12 cellular contexts compared by ENCODE assay signal in the genomic region with DNA sequence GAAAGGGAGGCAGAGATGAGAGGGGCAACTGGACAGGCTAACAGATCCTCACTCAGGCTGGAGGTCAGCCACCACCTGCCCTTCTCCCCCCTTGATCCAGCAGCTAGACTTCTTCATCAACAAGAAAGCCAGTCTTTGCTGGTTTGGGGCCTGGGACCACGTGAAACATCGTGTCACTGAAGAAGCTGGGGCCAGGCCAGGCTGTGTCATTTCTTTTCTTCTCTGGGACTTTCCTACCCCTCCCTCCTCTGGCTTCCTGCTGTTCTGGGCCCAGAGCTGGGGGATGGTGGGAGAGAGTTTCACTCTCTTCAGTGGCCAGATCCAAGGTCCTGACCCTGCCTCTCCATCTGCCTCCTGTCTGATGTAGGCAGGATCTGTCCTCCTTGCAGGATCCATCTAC. TPM values are rescaled to one million over a fixed set of nuclear protein-coding genes. Genes with fewer than 3 reads are reported as not detected.
DNase-seq lines count a peak whose midpoint lies in the region; ATAC-seq, FAIRE-seq and TF ChIP-seq lines count a peak whose summit lies in the region.
"Had no signal": no experiment of that assay in that cellular context is flagged by ENCODE, and none has a peak within 500 bp of the region (broad histone marks: within the 10 kb centered on the region; RNA-seq: fewer than 3 reads in every experiment).

No MANE protein-coding gene starts in this region.

- H4K20me1 ChIP-seq in HepG2 (ENCODE audit: insufficient read depth, low read length), result no peaks in the 10 kb centered on the region

- CTCF ChIA-PET in HepG2 (lab: Yijun Ruan, JAX; ENCODE audit: low intra/inter-chr PET ratio, low total read pairs), result interaction anchor here (1.2 kb wide), 1 partner anchor 16 kb away, joined by 3 read pairs; no protein-coding TSS in a partner anchor

- no peaks in the 10 kb centered on the region for H3K79me2 ChIP-seq in HepG2 (ENCODE audit: insufficient read depth, low read length)

- no peak for FAIRE-seq in HepG2 (lab: Jason Lieb, UNC)

- H3K36me3 ChIP-seq in right lobe of liver (no peaks in the 10 kb centered on the region), HepG2 (replicated peaks in 1 of 2; ENCODE audit: control insufficient read depth in 1 of 2, insufficient read depth in 2 of 2, low read length in 2 of 2) (no peaks in the 10 kb centered on the region), uterus (no peaks in the 10 kb centered on the region)

- H3K4me1 ChIP-seq in right lobe of liver, result no peaks in the 10 kb centered on the region
- H3K4me1 ChIP-seq in HepG2 (ENCODE audit: insufficient read depth, low read length), result no peaks in the 10 kb centered on the region
- H3K4me1 ChIP-seq in uterus, result no peaks in the 10 kb centered on the region

- H3K4me2 ChIP-seq in HepG2 (ENCODE audit: low read depth, low read length), result no peak overlapping the region

- H3K27ac ChIP-seq in right lobe of liver (no peak overlapping the region), HepG2 (ENCODE audit: extremely low read length, insufficient read depth, low read length) (no peak overlapping the region), substantia nigra (ENCODE audit: low read depth, low read length, poor library complexity, severe bottlenecking) (no peak overlapping the region), uterus (no peak overlapping the region)

- POLR2A ChIA-PET in HepG2 (lab: Yijun Ruan, JAX), result no interaction called here

- TF ChIP-seq CTCF in right lobe of liver (IDR thresholded peaks at IDR 0.05) (no peak), HepG2 (CRISPR knock-in tag; IDR thresholded peaks at IDR 0.05) (no peak), fibroblast of pulmonary artery (IDR thresholded peaks at IDR 0.05; ENCODE audit: low read length, missing control alignments) (no peak), uterus (IDR thresholded peaks at IDR 0.05) (no peak)

- intact Hi-C loops in right lobe of liver (cut with DNase I) (no loop called here), HepG2 (cut with micrococcal nuclease; ENCODE audit: unreplicated experiment) (no loop called here), uterus (cut with DNase I; ENCODE audit: low total_unique reads) (no loop called here)

- TF ChIP-seq POLR2A in right lobe of liver (IDR thresholded peaks at IDR 0.05), result no peak
- no peak for TF ChIP-seq POLR2A in HepG2 (IDR thresholded peaks at IDR 0.05; ENCODE audit: insufficient read depth in 1 of 2, low read depth in 2 of 2, low read length in 2 of 2)
- TF ChIP-seq POLR2A in uterus (IDR thresholded peaks at IDR 0.05), result no peak

- H3K9ac ChIP-seq in HepG2 (ENCODE audit: insufficient read depth, low read depth, low read length), result no peak overlapping the region

- H3K9me3 ChIP-seq in right lobe of liver, result no peaks in the 10 kb centered on the region
- H3K9me3 ChIP-seq in HepG2 (ENCODE audit: low read length), result no peaks in the 10 kb centered on the region
- no peaks in the 10 kb centered on the region for H3K9me3 ChIP-seq in uterus

- ATAC-seq in right lobe of liver, result peak; percentile 11 to 69 (median 32)
- ATAC-seq in HepG2, result no peak
- ATAC-seq in GM19395 (IDR thresholded peaks at IDR 0.05; ENCODE audit: unreplicated experiment), result no peak

- no peak for DNase-seq in right lobe of liver
- DNase-seq in HepG2 (ENCODE audit: low spot score), result no peak
- peak; percentile 1 for DNase-seq in MV-4-11 (lab: John Stamatoyannopoulos, UW)
- peak; percentile 38 for DNase-seq in fibroblast of pulmonary artery (ENCODE audit: low read depth)
- DNase-seq in substantia nigra (lab: John Stamatoyannopoulos, UW), result peak in 25 of 49 donors; percentile 8 to 58 (median 41)
- DNase-seq in NCI-H524 (lab: John Stamatoyannopoulos, UW), result no peak
- no peak for DNase-seq in uterus
- DNase-seq: foreskin fibroblast, SHP77 treated with DMSO at 0.1 percent for 48 hours had no signal

- TF ChIP-seq EP300 in HepG2 (IDR thresholded peaks at IDR 0.05; ENCODE audit: low read depth in 2 of 2, low read length in 2 of 2) (no peak), HepG2 (CRISPR knock-in tag; IDR thresholded peaks at IDR 0.05; ENCODE audit: borderline replicate concordance) (no peak)

- WGBS in right lobe of liver (ENCODE audit: insufficient coverage, low coverage, low lambda C conversion rate, missing lambda C conversion rate), result 51% methylated on average over 2 of the region's 2 CpGs
- WGBS in HepG2 (ENCODE audit: low lambda C conversion rate), result 0% methylated on average over 2 of the region's 2 CpGs

- no peak for TF ChIP-seq RAD21 in HepG2 (CRISPR knock-in tag; IDR thresholded peaks at IDR 0.05)

- no peak overlapping the region for H2AFZ ChIP-seq in HepG2 (ENCODE audit: low read length)

- H3K4me3 ChIP-seq in right lobe of liver, result no peak overlapping the region
- H3K4me3 ChIP-seq in HepG2 (replicated peaks in 1 of 3; ENCODE audit: insufficient read depth in 1 of 3, low read depth in 2 of 3, low read length in 3 of 3), result no peak overlapping the region
- no peak overlapping the region for H3K4me3 ChIP-seq in fibroblast of pulmonary artery (replicated peaks; ENCODE audit: low read depth, low read length)
- no peak overlapping the region for H3K4me3 ChIP-seq in uterus

- H3K27me3 ChIP-seq in right lobe of liver (no peaks in the 10 kb centered on the region), HepG2 (ENCODE audit: control insufficient read depth in 1 of 2, insufficient read depth in 2 of 2, low read length in 2 of 2) (peaks cover 2 to 63% of the 10 kb centered on the region in 2 experiments; a peak in 3 of 5 replicates), uterus (no peaks in the 10 kb centered on the region)

- BruUV-seq in HepG2 (replicated peaks; lab: Mats Ljungman, UMichigan), result no TSS peak

- in situ Hi-C loops in HepG2 (cut with HindIII; ENCODE audit: extremely low pct_ligation_motif_present, low pct_unique_long_range_greater_than_20kb), result no loop called here

TF ChIP-seq in HepG2, 621 proteins besides CTCF, POLR2A, EP300 and RAD21 (continues in another document):
- TF ChIP-seq FOXC1 (CRISPR knock-in tag; IDR thresholded peaks at IDR 0.05; ENCODE audit: borderline replicate concordance), result no peak

RNA-seq across cellular contexts. Expression of a gene that starts 18.1 kb away (rescaled TPM):
- under 1 TPM in 1 of 6 experiments, not detected in 5; 0.09 TPM for total RNA-seq in right lobe of liver
- total RNA-seq in HepG2 (2016; rRNA removed; fragmentation: Illumina TruSeq; extraction: Trizol), result 0.04 and 0.15 TPM in 2 replicates
- total RNA-seq in HepG2 (2016; cell fraction: cytosol; rRNA removed; fragmentation: Illumina TruSeq; extraction: Trizol; ENCODE audit: low read depth), result not detected in 2 replicates
- 0.04 TPM in 1 of 2 replicates, not detected in the other for total RNA-seq in HepG2 (2016; cell fraction: insoluble cytoplasmic fraction; rRNA removed; fragmentation: Illumina TruSeq; extraction: Trizol)
- total RNA-seq in HepG2 (2016; cell fraction: membrane; rRNA removed; fragmentation: Illumina TruSeq; extraction: Trizol), result 0.06 TPM in 1 of 2 replicates, not detected in the other
- total RNA-seq in HepG2 (2016; cell fraction: nucleus; rRNA removed; fragmentation: Illumina TruSeq; extraction: Trizol), result 0.09 TPM in 1 of 2 replicates, not detected in the other
- 0.03 and 0.11 TPM in 2 replicates for polyA plus RNA-seq in HepG2 (2011; rRNA removed)
- 0.03 TPM in 2 replicates for polyA plus RNA-seq in HepG2 (2011; cell fraction: cytosol; rRNA removed)
- 0.19 and 0.43 TPM in 2 replicates for polyA plus RNA-seq in HepG2 (2011; cell fraction: nucleus; rRNA removed)
- polyA plus RNA-seq in HepG2 (2012), result 0.04 TPM in 1 of 2 replicates, not detected in the other
- not detected in 2 replicates for polyA plus RNA-seq in HepG2 (2016; cell fraction: cytosol; fragmentation: Illumina TruSeq; extraction: Trizol; ENCODE audit: low read depth)
- 0.09 TPM in 1 of 2 replicates, not detected in the other for polyA plus RNA-seq in HepG2 (2016; cell fraction: insoluble cytoplasmic fraction; fragmentation: Illumina TruSeq; extraction: Trizol; ENCODE audit: low read depth)
- 0.07 and 0.13 TPM in 2 replicates for polyA plus RNA-seq in HepG2 (2016; cell fraction: membrane; fragmentation: Illumina TruSeq; extraction: Trizol; ENCODE audit: low read depth)
- polyA plus RNA-seq in HepG2 (2016; cell fraction: nucleus; fragmentation: Illumina TruSeq; extraction: Trizol; ENCODE audit: insufficient read depth, low read depth), result 0.40 and 0.41 TPM in 2 replicates
- 0.02 and 0.09 TPM in 2 replicates for polyA minus RNA-seq in HepG2 (2011; rRNA and poly(A)+ RNA removed; ENCODE audit: low replicate concordance)
- polyA minus RNA-seq in HepG2 (2011; cell fraction: cytosol; rRNA and poly(A)+ RNA removed), result not detected in 2 replicates
- 0.39 TPM in 1 of 2 replicates, not detected in the other for polyA minus RNA-seq in HepG2 (2011; cell fraction: nucleus; rRNA and poly(A)+ RNA removed)
- not detected for total RNA-seq in uterus
- total RNA-seq: activated CD8-positive, alpha-beta memory T cell treated with anti-CD3 and anti-CD28 coated beads for 36 hours; skeletal muscle tissue had no signal

RNA-seq across cellular contexts. Expression of a gene that starts 41.8 kb away (rescaled TPM):
- total RNA-seq in right lobe of liver (1 to 10 TPM in 1 of 6 experiments, under 1 TPM in 5; 0.14 to 1.4 (median 0.37) TPM), HepG2 (2016; rRNA removed; fragmentation: Illumina TruSeq; extraction: Trizol) (0.34 and 0.46 TPM in 2 replicates), uterus (10 to 100 TPM in 2 of 4 donors, 1 to 10 TPM in 1, under 1 TPM in 1; 0.26 to 22.5 (median 8.0) TPM)
- not detected in 2 replicates for total RNA-seq in HepG2 (2016; cell fraction: cytosol; rRNA removed; fragmentation: Illumina TruSeq; extraction: Trizol; ENCODE audit: low read depth)
- 0.32 and 0.49 TPM in 2 replicates for total RNA-seq in HepG2 (2016; cell fraction: insoluble cytoplasmic fraction; rRNA removed; fragmentation: Illumina TruSeq; extraction: Trizol)
- 0.22 TPM in 1 of 2 replicates, not detected in the other for total RNA-seq in HepG2 (2016; cell fraction: membrane; rRNA removed; fragmentation: Illumina TruSeq; extraction: Trizol)
- total RNA-seq in HepG2 (2016; cell fraction: nucleus; rRNA removed; fragmentation: Illumina TruSeq; extraction: Trizol), result 0.19 and 0.28 TPM in 2 replicates
- polyA plus RNA-seq in HepG2 (2011; rRNA removed), result 0.05 and 0.39 TPM in 2 replicates
- 0.09 and 0.19 TPM in 2 replicates for polyA plus RNA-seq in HepG2 (2011; cell fraction: cytosol; rRNA removed)
- 0.31 and 0.34 TPM in 2 replicates for polyA plus RNA-seq in HepG2 (2011; cell fraction: nucleus; rRNA removed)
- not detected in 2 replicates for polyA plus RNA-seq in HepG2 (2012)
- polyA plus RNA-seq in HepG2 (2016; cell fraction: cytosol; fragmentation: Illumina TruSeq; extraction: Trizol; ENCODE audit: low read depth), result 0.06 and 0.08 TPM in 2 replicates
- polyA plus RNA-seq in HepG2 (2016; cell fraction: insoluble cytoplasmic fraction; fragmentation: Illumina TruSeq; extraction: Trizol; ENCODE audit: low read depth), result 0.50 and 0.66 TPM in 2 replicates
- 0.10 TPM in 1 of 2 replicates, not detected in the other for polyA plus RNA-seq in HepG2 (2016; cell fraction: membrane; fragmentation: Illumina TruSeq; extraction: Trizol; ENCODE audit: low read depth)
- polyA plus RNA-seq in HepG2 (2016; cell fraction: nucleus; fragmentation: Illumina TruSeq; extraction: Trizol; ENCODE audit: insufficient read depth, low read depth), result 0.24 TPM in 1 of 2 replicates, not detected in the other
- 0.12 TPM in 1 of 2 replicates, not detected in the other for polyA minus RNA-seq in HepG2 (2011; rRNA and poly(A)+ RNA removed; ENCODE audit: low replicate concordance)
- not detected in 2 replicates for polyA minus RNA-seq in HepG2 (2011; cell fraction: cytosol; rRNA and poly(A)+ RNA removed)
- not detected in 2 replicates for polyA minus RNA-seq in HepG2 (2011; cell fraction: nucleus; rRNA and poly(A)+ RNA removed)
- total RNA-seq: activated CD8-positive, alpha-beta memory T cell treated with anti-CD3 and anti-CD28 coated beads for 36 hours had no signal

Comparison
In these comparisons a context has a peak if more than half of its experiments do, and no peak if none do; other contexts are left out.
1. ATAC-seq: peak in right lobe of liver (4 of 4); none in HepG2 (single experiment) and GM19395 (single experiment).
2. DNase-seq: peak in MV-4-11 (single experiment), fibroblast of pulmonary artery (single experiment) and substantia nigra (25 of 49); none in right lobe of liver (0 of 3), HepG2 (single experiment), NCI-H524 (0 of 2) and uterus (0 of 2).